1 cellular context compared by ENCODE assay signal in genomic region chr5:114467141-114467540, GRCh38.
TF ChIP-seq lines count a peak whose summit lies in the region.

No MANE protein-coding gene starts in this region.

TF ChIP-seq in GM23338, 12 proteins besides CTCF, POLR2A, EP300 and RAD21 (continued from another document):
- TF ChIP-seq ZNF462 (CRISPR knock-in tag; IDR thresholded peaks at IDR 0.05), result no peak
- TF ChIP-seq POLR2AphosphoS5 (IDR thresholded peaks at IDR 0.05; ENCODE audit: low read depth), result no peak
- no peak for TF ChIP-seq JUNB (IDR thresholded peaks at IDR 0.05; ENCODE audit: unreplicated experiment)
- TF ChIP-seq ZNF114 (CRISPR knock-in tag; IDR thresholded peaks at IDR 0.05), result no peak
- no peak for TF ChIP-seq STAT1 (IDR thresholded peaks at IDR 0.05; ENCODE audit: unreplicated experiment)
- TF ChIP-seq EZH2phosphoT487 (IDR thresholded peaks at IDR 0.05; ENCODE audit: unreplicated experiment), result no peak
- TF ChIP-seq ETS1 (IDR thresholded peaks at IDR 0.05), result no peak
- TF ChIP-seq EZH2 (IDR thresholded peaks at IDR 0.05; ENCODE audit: low read depth, unreplicated experiment), result no peak
